ENCODE assay signal across 19 cellular contexts in the genomic region with DNA sequence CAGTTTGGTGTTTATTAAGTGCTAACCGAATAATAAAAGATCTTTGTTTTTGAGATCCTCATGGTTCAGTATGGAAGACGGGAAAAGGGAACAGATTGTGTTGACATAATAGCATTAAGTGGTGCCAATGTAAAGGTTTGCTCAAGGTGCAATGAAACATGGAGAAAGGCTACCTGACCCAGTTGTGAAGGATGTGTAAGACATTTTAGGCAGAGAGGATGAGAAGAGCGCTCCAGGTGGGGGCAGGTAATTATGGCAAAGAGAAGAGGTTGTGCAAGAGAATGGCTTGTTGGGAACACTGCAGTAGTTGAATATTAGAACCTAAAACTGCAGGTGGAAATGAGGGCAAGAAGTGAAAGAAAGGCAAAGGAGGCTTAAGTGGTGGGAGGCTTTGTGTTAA.
"Had no signal": no experiment of that assay in that cellular context is flagged by ENCODE, and none has a peak within 500 bp of the region (broad histone marks: within the 10 kb centered on the region; RNA-seq: fewer than 3 reads in every experiment).

No MANE protein-coding gene starts in this region.

- H3K9me3 Mint-ChIP-seq: activated B cell treated with CpG ODN at 0.5 μM for 24 hours; activated CD4-positive, alpha-beta T cell treated with anti-CD3 and anti-CD28 coated beads, Interleukin-2, amount 10 ng/mL, durations not matched to agents 24 days and 14 days; activated naive CD4-positive, alpha-beta T cell treated with anti-CD3 and anti-CD28 coated beads for 36 hours; activated T-helper 17 cell treated with anti-CD3 and anti-CD28 coated beads, Interleukin-2, amount 50 U/mL, for 72 hours; mesothelial cell of epicardium; neural progenitor cell had no signal

- H3K4me2 ChIP-seq: neural progenitor cell had no signal

- H3K36me3 ChIP-seq: neural progenitor cell, tibial artery, uterus had no signal

- H3K4me3 Mint-ChIP-seq: activated B cell treated with CpG ODN at 0.5 μM for 24 hours; activated CD4-positive, alpha-beta T cell treated with anti-CD3 and anti-CD28 coated beads, Interleukin-2, amount 10 ng/mL, durations not matched to agents 24 days and 14 days; activated naive CD4-positive, alpha-beta T cell treated with anti-CD3 and anti-CD28 coated beads for 36 hours; activated T-helper 17 cell treated with anti-CD3 and anti-CD28 coated beads, Interleukin-2, amount 50 U/mL, for 72 hours; mesothelial cell of epicardium; neural progenitor cell had no signal

- H3K27ac ChIP-seq: neural progenitor cell, parathyroid adenoma, tibial artery, uterus had no signal

- H3K27me3 ChIP-seq: neural progenitor cell, tibial artery, uterus had no signal

- H3K36me3 Mint-ChIP-seq: mesothelial cell of epicardium, neural progenitor cell had no signal

- H3K9ac ChIP-seq: neural progenitor cell, parathyroid adenoma had no signal

- H3K4me1 ChIP-seq: parathyroid adenoma, uterus had no signal

- H3K4me3 ChIP-seq: neural progenitor cell, tibial artery, uterus had no signal

- DNase-seq: activated B cell treated with CpG ODN at 0.5 μM for 24 hours; activated CD4-positive, alpha-beta T cell treated with anti-CD3 and anti-CD28 coated beads, Interleukin-2, amount 10 ng/mL, durations not matched to agents 24 days and 14 days; activated CD8-positive, alpha-beta memory T cell treated with anti-CD3 and anti-CD28 coated beads for 24 hours; activated naive CD4-positive, alpha-beta T cell treated with anti-CD3 and anti-CD28 coated beads for 36 hours; activated T-cell treated with anti-CD3 and anti-CD28 coated beads for 4 hours; central memory CD4-positive, alpha-beta T cell; cortex of kidney; effector CD8-positive, alpha-beta T cell; left ventricle myocardium superior; retina; small intestine; T1000; tibial artery; uterus had no signal

- FAIRE-seq: keratinocyte, small intestine had no signal

- H3K27ac Mint-ChIP-seq: activated B cell treated with CpG ODN at 0.5 μM for 24 hours; activated CD4-positive, alpha-beta T cell treated with anti-CD3 and anti-CD28 coated beads, Interleukin-2, amount 10 ng/mL, durations not matched to agents 24 days and 14 days; activated naive CD4-positive, alpha-beta T cell treated with anti-CD3 and anti-CD28 coated beads for 36 hours; activated T-helper 17 cell treated with anti-CD3 and anti-CD28 coated beads, Interleukin-2, amount 50 U/mL, for 72 hours; mesothelial cell of epicardium; neural progenitor cell had no signal

- H3K9me3 ChIP-seq: tibial artery, uterus had no signal

- H3K79me2 ChIP-seq: parathyroid adenoma had no signal

- ATAC-seq: activated T-helper 17 cell treated with anti-CD3 and anti-CD28 coated beads, Interleukin-2, amount 50 U/mL, for 72 hours; left ventricle myocardium superior had no signal

- H3K4me1 Mint-ChIP-seq: activated T-helper 17 cell treated with anti-CD3 and anti-CD28 coated beads, Interleukin-2, amount 50 U/mL, for 72 hours had no signal

- H2AFZ ChIP-seq: neural progenitor cell, parathyroid adenoma had no signal
